Comparison of ENCODE assay signal across 11 cellular contexts in genomic region chr14:61564623-61565091, GRCh38.
DNase-seq lines count a peak whose midpoint lies in the region; TF ChIP-seq lines count a peak whose summit lies in the region.
"Had no signal": no experiment of that assay in that cellular context is flagged by ENCODE, and none has a peak within 500 bp of the region (broad histone marks: within the 10 kb centered on the region; RNA-seq: fewer than 3 reads in every experiment).

No MANE protein-coding gene starts in this region.

- no peak overlapping the region for H3K4me3 ChIP-seq in BLaER1
- H3K4me3 ChIP-seq: ascending aorta had no signal

- H3K27ac ChIP-seq in BLaER1: peak overlapping the region; percentile 83
- H3K27ac ChIP-seq: ascending aorta had no signal

- peaks cover 96% of the 10 kb centered on the region for H3K4me1 Mint-ChIP-seq in chondrocyte (ENCODE audit: low read depth)
- peaks cover 86% of the 10 kb centered on the region for H3K4me1 Mint-ChIP-seq in nephron progenitor cell

- H3K36me3 Mint-ChIP-seq in chondrocyte (ENCODE audit: low read depth): no peaks in the 10 kb centered on the region
- no peaks in the 10 kb centered on the region for H3K36me3 Mint-ChIP-seq in nephron progenitor cell (ENCODE audit: low read depth)

- CTCF ChIA-PET in GM10248 (lab: Yijun Ruan, JAX): no interaction called here

- H3K9me3 Mint-ChIP-seq in chondrocyte (ENCODE audit: low read depth): no peaks in the 10 kb centered on the region
- H3K9me3 Mint-ChIP-seq in nephron progenitor cell: no peaks in the 10 kb centered on the region

- peak; percentile 99 for DNase-seq in LHCN-M2 (ENCODE audit: low read depth)
- no peak for DNase-seq in chondrocyte (ENCODE audit: low spot score)
- DNase-seq in nephron progenitor cell: peak; percentile 26
- DNase-seq in NCI-H187 (lab: John Stamatoyannopoulos, UW): no peak
- no peak for DNase-seq in posterior cingulate gyrus
- DNase-seq in DMS79 (lab: John Stamatoyannopoulos, UW): no peak
- no peak for DNase-seq in GM10248 (ENCODE audit: extremely low spot score)
- DNase-seq: midbrain, NCI-H1092 treated with DMSO at 0.1 percent for 48 hours had no signal

- H3K9ac ChIP-seq in BLaER1: no peak overlapping the region

- H3K9me3 ChIP-seq in BLaER1: no peaks in the 10 kb centered on the region
- H3K9me3 ChIP-seq: ascending aorta had no signal

- H3K27ac Mint-ChIP-seq in chondrocyte (ENCODE audit: unreplicated experiment) (peak overlapping the region; percentile 97), nephron progenitor cell (peak overlapping the region; percentile 85)

- H3K4me2 ChIP-seq in BLaER1: peak overlapping the region; percentile 47

- peaks cover 96% of the 10 kb centered on the region for H3K4me1 ChIP-seq in BLaER1

- H3K4me3 Mint-ChIP-seq in chondrocyte (ENCODE audit: unreplicated experiment) (no peak overlapping the region), nephron progenitor cell (no peak overlapping the region)

- no peaks in the 10 kb centered on the region for H3K36me3 ChIP-seq in BLaER1
- H3K36me3 ChIP-seq: ascending aorta had no signal

- H3K27me3 Mint-ChIP-seq in chondrocyte (ENCODE audit: low read depth) (no peaks in the 10 kb centered on the region), nephron progenitor cell (ENCODE audit: low read depth, poor library complexity) (peaks cover 2% of the 10 kb centered on the region)

- intact Hi-C loops in posterior cingulate gyrus (cut with DNase I): no loop called here

- H4K20me1 ChIP-seq in BLaER1: no peaks in the 10 kb centered on the region

- H3K27me3 ChIP-seq in BLaER1: no peaks in the 10 kb centered on the region
- H3K27me3 ChIP-seq: ascending aorta had no signal

- POLR2A ChIA-PET in GM10248 (lab: Yijun Ruan, JAX): no interaction called here

- TF ChIP-seq CTCF in chondrocyte (IDR thresholded peaks at IDR 0.05) (peak; percentile 24), nephron progenitor cell (IDR thresholded peaks at IDR 0.05) (no peak), GM10248 (IDR thresholded peaks at IDR 0.05; ENCODE audit: control extremely low read depth, extremely low read depth, low read depth, missing control alignments) (no peak)

Comparison
In these comparisons a context has a peak if more than half of its experiments do, and no peak if none do; other contexts are left out.
1. DNase-seq: peak in LHCN-M2 (single experiment) and nephron progenitor cell (single experiment); none in chondrocyte (single experiment), NCI-H187 (0 of 2), posterior cingulate gyrus (0 of 10), DMS79 (single experiment) and GM10248 (single experiment).